Comparison of ENCODE assay signal across 8 cellular contexts in genomic region chr1:101567582-101568189, GRCh38.
A peak's percentile ranks its signal among the peaks of the same experiment; 100 is the strongest.
DNase-seq lines count a peak whose midpoint lies in the region; ATAC-seq, FAIRE-seq and TF ChIP-seq lines count a peak whose summit lies in the region.

No MANE protein-coding gene starts in this region.

- no peak overlapping the region for H3K4me3 Mint-ChIP-seq in activated T-cell treated with anti-CD3 and anti-CD28 coated beads, Interleukin-2, amount 50 U/mL, for 72 hours

- H3K79me2 ChIP-seq in OCI-LY3 (ENCODE audit: low read length), result no peaks in the 10 kb centered on the region

- no peak overlapping the region for H3K4me2 ChIP-seq in OCI-LY3 (ENCODE audit: low read length)

- intact Hi-C loops in lower leg skin (cut with DNase I; ENCODE audit: low total_unique reads), result no loop called here

- no peaks in the 10 kb centered on the region for H3K36me3 Mint-ChIP-seq in activated T-cell treated with anti-CD3 and anti-CD28 coated beads, Interleukin-2, amount 50 U/mL, for 72 hours (ENCODE audit: insufficient read depth in 2 of 2)

- H3K4me1 ChIP-seq in OCI-LY3 (ENCODE audit: low read length), result no peaks in the 10 kb centered on the region
- H3K4me1 ChIP-seq in gastroesophageal sphincter, result no peaks in the 10 kb centered on the region

- H3K9ac ChIP-seq in OCI-LY3 (ENCODE audit: low read length), result no peak overlapping the region

- FAIRE-seq in GM19239 (lab: Jason Lieb, UNC), result peak; percentile 91

- no peak overlapping the region for H3K27ac Mint-ChIP-seq in activated T-cell treated with anti-CD3 and anti-CD28 coated beads, Interleukin-2, amount 50 U/mL, for 72 hours

- H2AFZ ChIP-seq in OCI-LY3 (ENCODE audit: low read depth, low read length), result no peak overlapping the region

- H3K4me1 Mint-ChIP-seq in activated T-cell treated with anti-CD3 and anti-CD28 coated beads, Interleukin-2, amount 50 U/mL, for 72 hours (ENCODE audit: low read depth), result no peaks in the 10 kb centered on the region

- no peaks in the 10 kb centered on the region for H4K20me1 ChIP-seq in OCI-LY3 (ENCODE audit: insufficient read depth, low read length)

- H3K4me3 ChIP-seq in OCI-LY3 (ENCODE audit: low read length) (no peak overlapping the region), gastroesophageal sphincter (no peak overlapping the region), lower leg skin (ENCODE audit: low read depth, poor library complexity, severe bottlenecking) (no peak overlapping the region)

- 41 to 54% methylated on average over 3 to 4 of the region's 4 CpGs for WGBS in gastroesophageal sphincter (ENCODE audit: low coverage in 1 of 2), 2 donors
- WGBS in lower leg skin, 2 donors, result 51 to 53% methylated on average over 4 of the region's 4 CpGs

- no peaks in the 10 kb centered on the region for H3K36me3 ChIP-seq in OCI-LY3 (replicated peaks; ENCODE audit: low read depth, low read length)
- H3K36me3 ChIP-seq in gastroesophageal sphincter, result no peaks in the 10 kb centered on the region

- H3K9me3 Mint-ChIP-seq in activated T-cell treated with anti-CD3 and anti-CD28 coated beads, Interleukin-2, amount 50 U/mL, for 72 hours, result peaks cover 3% of the 10 kb centered on the region in 2 donors

- no peak for TF ChIP-seq POLR2A in gastroesophageal sphincter (IDR thresholded peaks at IDR 0.05)
- TF ChIP-seq POLR2A in lower leg skin (IDR thresholded peaks at IDR 0.05), result no peak

- H3K27ac ChIP-seq in OCI-LY3 (ENCODE audit: low read length) (no peak overlapping the region), gastroesophageal sphincter (no peak overlapping the region)

- no peaks in the 10 kb centered on the region for H3K27me3 ChIP-seq in OCI-LY3 (ENCODE audit: low read depth, low read length)
- H3K27me3 ChIP-seq in gastroesophageal sphincter, result no peaks in the 10 kb centered on the region

- H3K9me3 ChIP-seq in OCI-LY3 (ENCODE audit: insufficient read depth, low read length) (no peaks in the 10 kb centered on the region), gastroesophageal sphincter (no peaks in the 10 kb centered on the region)

- TF ChIP-seq CTCF in OCI-LY3 (IDR thresholded peaks at IDR 0.05; ENCODE audit: low read depth, low read length), result peak; percentile 79
- TF ChIP-seq CTCF in gastroesophageal sphincter (IDR thresholded peaks at IDR 0.05), result peak; percentile 18 to 68 (median 34)
- TF ChIP-seq CTCF in lower leg skin (IDR thresholded peaks at IDR 0.05), result no peak

- H3K27me3 Mint-ChIP-seq in activated T-cell treated with anti-CD3 and anti-CD28 coated beads, Interleukin-2, amount 50 U/mL, for 72 hours (ENCODE audit: low read depth), result no peaks in the 10 kb centered on the region

- no peak for TF ChIP-seq EP300 in gastroesophageal sphincter (IDR thresholded peaks at IDR 0.05)

- peak; percentile 94 for ATAC-seq in HG03135 (IDR thresholded peaks at IDR 0.05; ENCODE audit: unreplicated experiment)
- peak; percentile 58 to 67 for ATAC-seq in activated T-cell treated with anti-CD3 and anti-CD28 coated beads, Interleukin-2, amount 50 U/mL, for 72 hours (replicated peaks in 1 of 2)
- no peak for ATAC-seq in gastroesophageal sphincter

- DNase-seq in COR-L47 (lab: John Stamatoyannopoulos, UW), result peak; percentile 20
- DNase-seq in GM19239 (ENCODE audit: insufficient read length, low spot score), result peak; percentile 9
- DNase-seq in activated T-cell treated with anti-CD3 and anti-CD28 coated beads, Interleukin-2, amount 50 U/mL, for 72 hours, result peak; percentile 41 to 48
- DNase-seq in stimulated activated CD4-positive, alpha-beta T cell treated with anti-CD3 and anti-CD28 coated beads, Interleukin-12 subunit alpha, Interleukin-12 subunit beta, amount 100 ng/mL, for 48 hours (ENCODE audit: low read depth in 2 of 3, low spot score in 1 of 3), result peak; percentile 3 to 38 (median 12)
- no peak for DNase-seq in lower leg skin (ENCODE audit: low spot score in 2 of 2)

Comparison
In these comparisons a context has a peak if more than half of its experiments do, and no peak if none do; other contexts are left out.
1. DNase-seq: peak in COR-L47 (single experiment), GM19239 (single experiment), activated T-cell treated with anti-CD3 and anti-CD28 coated beads, Interleukin-2, amount 50 U/mL, for 72 hours (2 of 2) and stimulated activated CD4-positive, alpha-beta T cell treated with anti-CD3 and anti-CD28 coated beads, Interleukin-12 subunit alpha, Interleukin-12 subunit beta, amount 100 ng/mL, for 48 hours (3 of 3); none in lower leg skin (0 of 2).
2. CTCF ChIP-seq: peak in OCI-LY3 (single experiment) and gastroesophageal sphincter (4 of 4); none in lower leg skin (0 of 3).